1 cellular context compared by ENCODE assay signal in genomic region chr15:67839929-67840746, GRCh38.
TF ChIP-seq lines count a peak whose summit lies in the region.

Gene RNU6-1 (minus strand): TSS chr15:67840045.

TF ChIP-seq in SK-N-SH, 30 proteins besides CTCF, POLR2A, EP300 and RAD21 (continued from another document):
- TF ChIP-seq USF1 (IDR thresholded peaks at IDR 0.05; ENCODE audit: borderline replicate concordance, low read depth) (peak; percentile 98), JUND (IDR thresholded peaks at IDR 0.05) (no peak), SIN3A (IDR thresholded peaks at IDR 0.05; ENCODE audit: borderline replicate concordance, low read depth, low read length) (no peak), REST (IDR thresholded peaks at IDR 0.05; ENCODE audit: low read depth, low read length) (no peak), SMC3 (IDR thresholded peaks at IDR 0.05; ENCODE audit: low read depth, low read length) (no peak), MEF2A (IDR thresholded peaks at IDR 0.05; ENCODE audit: borderline replicate concordance, low read depth) (no peak)
